10 cellular contexts compared by ENCODE assay signal in genomic region chr2:241598487-241598886, GRCh38. TPM values are rescaled to one million over a fixed set of nuclear protein-coding genes. Genes with fewer than 3 reads are reported as not detected.
DNase-seq lines count a peak whose midpoint lies in the region; ATAC-seq and TF ChIP-seq lines count a peak whose summit lies in the region.
"Had no signal": no experiment of that assay in that cellular context is flagged by ENCODE, and none has a peak within 500 bp of the region (broad histone marks: within the 10 kb centered on the region; RNA-seq: fewer than 3 reads in every experiment).

No MANE protein-coding gene starts in this region.

- H3K27me3 ChIP-seq in GM06990 (replicated peaks; ENCODE audit: control insufficient read depth, insufficient read depth, low read length) = no peaks in the 10 kb centered on the region
- H3K27me3 ChIP-seq: upper lobe of left lung had no signal

- no peak for ATAC-seq in GM19452 (IDR thresholded peaks at IDR 0.05; ENCODE audit: unreplicated experiment)

- TF ChIP-seq CTCF in GM06990 (IDR thresholded peaks at IDR 0.05; ENCODE audit: insufficient read depth, low read length, poor library complexity, severe bottlenecking) (peak; percentile 21), LNCAP (IDR thresholded peaks at IDR 0.05) (peak; percentile 45; the same call in 1 of the 2 replicates)

- peaks cover 14% of the 10 kb centered on the region for H3K36me3 ChIP-seq in GM06990 (ENCODE audit: control insufficient read depth, insufficient read depth, low read length)

- DNase-seq in GM06990 (ENCODE audit: extremely low read depth, insufficient read length) (no peak), amniotic epithelial cell (ENCODE audit: low read depth) (peak; percentile 20), lung microvascular endothelial cell (ENCODE audit: low read depth in 2 of 2) (peak; percentile 24 to 44), NCI-H2107 treated with DMSO at 0.1 percent for 48 hours (lab: John Stamatoyannopoulos, UW; ENCODE audit: unreplicated experiment) (no peak)
- DNase-seq in activated naive CD4-positive, alpha-beta T cell treated with anti-CD3 and anti-CD28 coated beads, Interleukin-2, amount 50 U/mL, for 16 hours = no peak
- DNase-seq in activated CD8-positive, alpha-beta memory T cell treated with anti-CD3 and anti-CD28 coated beads, Interleukin-2, amount 50 U/mL, for 4 hours = no peak
- DNase-seq: T-helper 1 cell had no signal

- no peak overlapping the region for H3K4me3 ChIP-seq in GM06990 (replicated peaks; ENCODE audit: low read depth, low read length)
- H3K4me3 ChIP-seq: upper lobe of left lung had no signal

RNA-seq across cellular contexts. Expression of gene THAP4, which starts 38.5 kb away (rescaled TPM):
- 30.5 and 39.1 TPM in 2 replicates for total RNA-seq in lung microvascular endothelial cell

RNA-seq across cellular contexts. Expression of gene ATG4B, which starts 39.0 kb away (rescaled TPM):
- 26.2 and 39.1 TPM in 2 replicates for total RNA-seq in lung microvascular endothelial cell

RNA-seq across cellular contexts. Expression of gene BOK, which starts 39.9 kb away (rescaled TPM):
- 37.7 and 113 TPM in 2 replicates for total RNA-seq in lung microvascular endothelial cell

Comparison
In these comparisons a context has a peak if more than half of its experiments do, and no peak if none do; other contexts are left out.
1. DNase-seq: peak in amniotic epithelial cell (single experiment) and lung microvascular endothelial cell (2 of 2); none in GM06990 (single experiment), activated naive CD4-positive, alpha-beta T cell treated with anti-CD3 and anti-CD28 coated beads, Interleukin-2, amount 50 U/mL, for 16 hours (single experiment), activated CD8-positive, alpha-beta memory T cell treated with anti-CD3 and anti-CD28 coated beads, Interleukin-2, amount 50 U/mL, for 4 hours (single experiment) and NCI-H2107 treated with DMSO at 0.1 percent for 48 hours (single experiment).